ENCODE assay signal across 1 cellular context in the genomic region with DNA sequence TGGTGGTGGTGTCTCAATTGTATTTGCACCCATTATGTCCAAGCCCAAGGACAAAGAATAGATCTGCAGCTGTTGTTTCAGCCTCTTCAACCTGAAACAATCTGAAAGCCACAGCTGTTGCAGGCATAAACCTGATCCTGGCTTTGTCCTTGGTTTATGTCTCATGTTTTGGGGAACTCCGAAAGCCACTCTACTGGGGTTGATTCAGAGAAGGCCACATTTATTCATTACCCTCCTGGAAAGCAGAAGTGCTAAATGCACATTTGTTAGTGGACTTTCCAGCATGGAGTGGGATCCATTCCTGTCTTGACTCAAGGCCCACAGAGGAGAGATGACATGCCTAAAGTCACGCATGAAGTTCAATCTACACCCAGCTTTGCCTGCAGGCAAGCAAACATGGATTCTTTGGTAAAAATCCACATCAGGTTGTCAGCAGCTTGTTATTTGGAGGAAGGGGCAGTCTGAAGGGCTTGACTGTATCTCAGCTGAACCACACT.
TF ChIP-seq lines count a peak whose summit lies in the region.

No MANE protein-coding gene starts in this region.

TF ChIP-seq in GM12878, 131 proteins besides CTCF, POLR2A, EP300 and RAD21 (continues in another document):
- TF ChIP-seq SUZ12 (IDR thresholded peaks at IDR 0.05; ENCODE audit: unreplicated experiment), result no peak
- no peak for TF ChIP-seq RBBP5 (conservative IDR thresholded peaks at IDR 0.05)
- TF ChIP-seq, protein P1, sequence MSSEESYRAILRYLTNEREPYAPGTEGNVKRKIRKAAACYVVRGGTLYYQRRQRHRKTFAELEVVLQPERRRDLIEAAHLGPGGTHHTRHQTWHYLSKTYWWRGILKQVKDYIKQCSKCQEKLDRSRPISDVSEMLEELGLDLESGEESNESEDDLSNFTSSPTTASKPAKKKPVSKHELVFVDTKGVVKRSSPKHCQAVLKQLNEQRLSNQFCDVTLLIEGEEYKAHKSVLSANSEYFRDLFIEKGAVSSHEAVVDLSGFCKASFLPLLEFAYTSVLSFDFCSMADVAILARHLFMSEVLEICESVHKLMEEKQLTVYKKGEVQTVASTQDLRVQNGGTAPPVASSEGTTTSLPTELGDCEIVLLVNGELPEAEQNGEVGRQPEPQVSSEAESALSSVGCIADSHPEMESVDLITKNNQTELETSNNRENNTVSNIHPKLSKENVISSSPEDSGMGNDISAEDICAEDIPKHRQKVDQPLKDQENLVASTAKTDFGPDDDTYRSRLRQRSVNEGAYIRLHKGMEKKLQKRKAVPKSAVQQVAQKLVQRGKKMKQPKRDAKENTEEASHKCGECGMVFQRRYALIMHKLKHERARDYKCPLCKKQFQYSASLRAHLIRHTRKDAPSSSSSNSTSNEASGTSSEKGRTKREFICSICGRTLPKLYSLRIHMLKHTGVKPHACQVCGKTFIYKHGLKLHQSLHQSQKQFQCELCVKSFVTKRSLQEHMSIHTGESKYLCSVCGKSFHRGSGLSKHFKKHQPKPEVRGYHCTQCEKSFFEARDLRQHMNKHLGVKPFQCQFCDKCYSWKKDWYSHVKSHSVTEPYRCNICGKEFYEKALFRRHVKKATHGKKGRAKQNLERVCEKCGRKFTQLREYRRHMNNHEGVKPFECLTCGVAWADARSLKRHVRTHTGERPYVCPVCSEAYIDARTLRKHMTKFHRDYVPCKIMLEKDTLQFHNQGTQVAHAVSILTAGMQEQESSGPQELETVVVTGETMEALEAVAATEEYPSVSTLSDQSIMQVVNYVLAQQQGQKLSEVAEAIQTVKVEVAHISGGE (CRISPR knock-in tag; IDR thresholded peaks at IDR 0.05), result no peak
- peak; percentile 94 for TF ChIP-seq DPF2 (IDR thresholded peaks at IDR 0.05)
- no peak for TF ChIP-seq TAF1 (IDR thresholded peaks at IDR 0.05; ENCODE audit: borderline replicate concordance, low read depth, low read length)
- TF ChIP-seq CBX3 (IDR thresholded peaks at IDR 0.05; ENCODE audit: borderline replicate concordance, low read depth), result no peak
- peak; percentile 83; the same call in 1 of the 2 replicates for TF ChIP-seq CBX5 (IDR thresholded peaks at IDR 0.05; ENCODE audit: low read depth)
- TF ChIP-seq, protein P2, sequence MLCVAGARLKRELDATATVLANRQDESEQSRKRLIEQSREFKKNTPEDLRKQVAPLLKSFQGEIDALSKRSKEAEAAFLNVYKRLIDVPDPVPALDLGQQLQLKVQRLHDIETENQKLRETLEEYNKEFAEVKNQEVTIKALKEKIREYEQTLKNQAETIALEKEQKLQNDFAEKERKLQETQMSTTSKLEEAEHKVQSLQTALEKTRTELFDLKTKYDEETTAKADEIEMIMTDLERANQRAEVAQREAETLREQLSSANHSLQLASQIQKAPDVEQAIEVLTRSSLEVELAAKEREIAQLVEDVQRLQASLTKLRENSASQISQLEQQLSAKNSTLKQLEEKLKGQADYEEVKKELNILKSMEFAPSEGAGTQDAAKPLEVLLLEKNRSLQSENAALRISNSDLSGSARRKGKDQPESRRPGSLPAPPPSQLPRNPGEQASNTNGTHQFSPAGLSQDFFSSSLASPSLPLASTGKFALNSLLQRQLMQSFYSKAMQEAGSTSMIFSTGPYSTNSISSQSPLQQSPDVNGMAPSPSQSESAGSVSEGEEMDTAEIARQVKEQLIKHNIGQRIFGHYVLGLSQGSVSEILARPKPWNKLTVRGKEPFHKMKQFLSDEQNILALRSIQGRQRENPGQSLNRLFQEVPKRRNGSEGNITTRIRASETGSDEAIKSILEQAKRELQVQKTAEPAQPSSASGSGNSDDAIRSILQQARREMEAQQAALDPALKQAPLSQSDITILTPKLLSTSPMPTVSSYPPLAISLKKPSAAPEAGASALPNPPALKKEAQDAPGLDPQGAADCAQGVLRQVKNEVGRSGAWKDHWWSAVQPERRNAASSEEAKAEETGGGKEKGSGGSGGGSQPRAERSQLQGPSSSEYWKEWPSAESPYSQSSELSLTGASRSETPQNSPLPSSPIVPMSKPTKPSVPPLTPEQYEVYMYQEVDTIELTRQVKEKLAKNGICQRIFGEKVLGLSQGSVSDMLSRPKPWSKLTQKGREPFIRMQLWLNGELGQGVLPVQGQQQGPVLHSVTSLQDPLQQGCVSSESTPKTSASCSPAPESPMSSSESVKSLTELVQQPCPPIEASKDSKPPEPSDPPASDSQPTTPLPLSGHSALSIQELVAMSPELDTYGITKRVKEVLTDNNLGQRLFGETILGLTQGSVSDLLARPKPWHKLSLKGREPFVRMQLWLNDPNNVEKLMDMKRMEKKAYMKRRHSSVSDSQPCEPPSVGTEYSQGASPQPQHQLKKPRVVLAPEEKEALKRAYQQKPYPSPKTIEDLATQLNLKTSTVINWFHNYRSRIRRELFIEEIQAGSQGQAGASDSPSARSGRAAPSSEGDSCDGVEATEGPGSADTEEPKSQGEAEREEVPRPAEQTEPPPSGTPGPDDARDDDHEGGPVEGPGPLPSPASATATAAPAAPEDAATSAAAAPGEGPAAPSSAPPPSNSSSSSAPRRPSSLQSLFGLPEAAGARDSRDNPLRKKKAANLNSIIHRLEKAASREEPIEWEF (IDR thresholded peaks at IDR 0.05; ENCODE audit: insufficient replicate concordance, low read depth, low read length), result no peak
- TF ChIP-seq, protein P3, sequence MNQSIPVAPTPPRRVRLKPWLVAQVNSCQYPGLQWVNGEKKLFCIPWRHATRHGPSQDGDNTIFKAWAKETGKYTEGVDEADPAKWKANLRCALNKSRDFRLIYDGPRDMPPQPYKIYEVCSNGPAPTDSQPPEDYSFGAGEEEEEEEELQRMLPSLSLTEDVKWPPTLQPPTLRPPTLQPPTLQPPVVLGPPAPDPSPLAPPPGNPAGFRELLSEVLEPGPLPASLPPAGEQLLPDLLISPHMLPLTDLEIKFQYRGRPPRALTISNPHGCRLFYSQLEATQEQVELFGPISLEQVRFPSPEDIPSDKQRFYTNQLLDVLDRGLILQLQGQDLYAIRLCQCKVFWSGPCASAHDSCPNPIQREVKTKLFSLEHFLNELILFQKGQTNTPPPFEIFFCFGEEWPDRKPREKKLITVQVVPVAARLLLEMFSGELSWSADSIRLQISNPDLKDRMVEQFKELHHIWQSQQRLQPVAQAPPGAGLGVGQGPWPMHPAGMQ (IDR thresholded peaks at IDR 0.05; ENCODE audit: borderline replicate concordance), result no peak
- TF ChIP-seq, protein P4, sequence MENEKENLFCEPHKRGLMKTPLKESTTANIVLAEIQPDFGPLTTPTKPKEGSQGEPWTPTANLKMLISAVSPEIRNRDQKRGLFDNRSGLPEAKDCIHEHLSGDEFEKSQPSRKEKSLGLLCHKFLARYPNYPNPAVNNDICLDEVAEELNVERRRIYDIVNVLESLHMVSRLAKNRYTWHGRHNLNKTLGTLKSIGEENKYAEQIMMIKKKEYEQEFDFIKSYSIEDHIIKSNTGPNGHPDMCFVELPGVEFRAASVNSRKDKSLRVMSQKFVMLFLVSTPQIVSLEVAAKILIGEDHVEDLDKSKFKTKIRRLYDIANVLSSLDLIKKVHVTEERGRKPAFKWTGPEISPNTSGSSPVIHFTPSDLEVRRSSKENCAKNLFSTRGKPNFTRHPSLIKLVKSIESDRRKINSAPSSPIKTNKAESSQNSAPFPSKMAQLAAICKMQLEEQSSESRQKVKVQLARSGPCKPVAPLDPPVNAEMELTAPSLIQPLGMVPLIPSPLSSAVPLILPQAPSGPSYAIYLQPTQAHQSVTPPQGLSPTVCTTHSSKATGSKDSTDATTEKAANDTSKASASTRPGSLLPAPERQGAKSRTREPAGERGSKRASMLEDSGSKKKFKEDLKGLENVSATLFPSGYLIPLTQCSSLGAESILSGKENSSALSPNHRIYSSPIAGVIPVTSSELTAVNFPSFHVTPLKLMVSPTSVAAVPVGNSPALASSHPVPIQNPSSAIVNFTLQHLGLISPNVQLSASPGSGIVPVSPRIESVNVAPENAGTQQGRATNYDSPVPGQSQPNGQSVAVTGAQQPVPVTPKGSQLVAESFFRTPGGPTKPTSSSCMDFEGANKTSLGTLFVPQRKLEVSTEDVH (IDR thresholded peaks at IDR 0.05; ENCODE audit: low read depth, partially characterized antibody), result no peak
- TF ChIP-seq TCF12 (IDR thresholded peaks at IDR 0.05; ENCODE audit: low read depth, low read length), result peak; percentile 96
- TF ChIP-seq ASH2L (IDR thresholded peaks at IDR 0.05; ENCODE audit: borderline replicate concordance, low read depth), result no peak
- peak; percentile 98 for TF ChIP-seq BCL11A (IDR thresholded peaks at IDR 0.05; ENCODE audit: low read depth, low read length)
- no peak for TF ChIP-seq FOXK2 (IDR thresholded peaks at IDR 0.05)
- TF ChIP-seq RUNX3 (IDR thresholded peaks at IDR 0.05; ENCODE audit: low read length), result peak; percentile 94
- TF ChIP-seq, protein P5, sequence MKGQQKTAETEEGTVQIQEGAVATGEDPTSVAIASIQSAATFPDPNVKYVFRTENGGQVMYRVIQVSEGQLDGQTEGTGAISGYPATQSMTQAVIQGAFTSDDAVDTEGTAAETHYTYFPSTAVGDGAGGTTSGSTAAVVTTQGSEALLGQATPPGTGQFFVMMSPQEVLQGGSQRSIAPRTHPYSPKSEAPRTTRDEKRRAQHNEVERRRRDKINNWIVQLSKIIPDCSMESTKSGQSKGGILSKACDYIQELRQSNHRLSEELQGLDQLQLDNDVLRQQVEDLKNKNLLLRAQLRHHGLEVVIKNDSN (IDR thresholded peaks at IDR 0.05; ENCODE audit: borderline replicate concordance, extremely low read length, insufficient read depth, low read depth, low read length), result no peak
- TF ChIP-seq ESRRA (IDR thresholded peaks at IDR 0.05; ENCODE audit: low read length), result no peak
- TF ChIP-seq, protein P6, sequence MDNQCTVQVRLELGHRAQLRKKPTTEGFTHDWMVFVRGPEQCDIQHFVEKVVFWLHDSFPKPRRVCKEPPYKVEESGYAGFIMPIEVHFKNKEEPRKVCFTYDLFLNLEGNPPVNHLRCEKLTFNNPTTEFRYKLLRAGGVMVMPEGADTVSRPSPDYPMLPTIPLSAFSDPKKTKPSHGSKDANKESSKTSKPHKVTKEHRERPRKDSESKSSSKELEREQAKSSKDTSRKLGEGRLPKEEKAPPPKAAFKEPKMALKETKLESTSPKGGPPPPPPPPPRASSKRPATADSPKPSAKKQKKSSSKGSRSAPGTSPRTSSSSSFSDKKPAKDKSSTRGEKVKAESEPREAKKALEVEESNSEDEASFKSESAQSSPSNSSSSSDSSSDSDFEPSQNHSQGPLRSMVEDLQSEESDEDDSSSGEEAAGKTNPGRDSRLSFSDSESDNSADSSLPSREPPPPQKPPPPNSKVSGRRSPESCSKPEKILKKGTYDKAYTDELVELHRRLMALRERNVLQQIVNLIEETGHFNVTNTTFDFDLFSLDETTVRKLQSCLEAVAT (IDR thresholded peaks at IDR 0.05), result no peak; the same call in none of the 2 replicates
- TF ChIP-seq, protein P7, sequence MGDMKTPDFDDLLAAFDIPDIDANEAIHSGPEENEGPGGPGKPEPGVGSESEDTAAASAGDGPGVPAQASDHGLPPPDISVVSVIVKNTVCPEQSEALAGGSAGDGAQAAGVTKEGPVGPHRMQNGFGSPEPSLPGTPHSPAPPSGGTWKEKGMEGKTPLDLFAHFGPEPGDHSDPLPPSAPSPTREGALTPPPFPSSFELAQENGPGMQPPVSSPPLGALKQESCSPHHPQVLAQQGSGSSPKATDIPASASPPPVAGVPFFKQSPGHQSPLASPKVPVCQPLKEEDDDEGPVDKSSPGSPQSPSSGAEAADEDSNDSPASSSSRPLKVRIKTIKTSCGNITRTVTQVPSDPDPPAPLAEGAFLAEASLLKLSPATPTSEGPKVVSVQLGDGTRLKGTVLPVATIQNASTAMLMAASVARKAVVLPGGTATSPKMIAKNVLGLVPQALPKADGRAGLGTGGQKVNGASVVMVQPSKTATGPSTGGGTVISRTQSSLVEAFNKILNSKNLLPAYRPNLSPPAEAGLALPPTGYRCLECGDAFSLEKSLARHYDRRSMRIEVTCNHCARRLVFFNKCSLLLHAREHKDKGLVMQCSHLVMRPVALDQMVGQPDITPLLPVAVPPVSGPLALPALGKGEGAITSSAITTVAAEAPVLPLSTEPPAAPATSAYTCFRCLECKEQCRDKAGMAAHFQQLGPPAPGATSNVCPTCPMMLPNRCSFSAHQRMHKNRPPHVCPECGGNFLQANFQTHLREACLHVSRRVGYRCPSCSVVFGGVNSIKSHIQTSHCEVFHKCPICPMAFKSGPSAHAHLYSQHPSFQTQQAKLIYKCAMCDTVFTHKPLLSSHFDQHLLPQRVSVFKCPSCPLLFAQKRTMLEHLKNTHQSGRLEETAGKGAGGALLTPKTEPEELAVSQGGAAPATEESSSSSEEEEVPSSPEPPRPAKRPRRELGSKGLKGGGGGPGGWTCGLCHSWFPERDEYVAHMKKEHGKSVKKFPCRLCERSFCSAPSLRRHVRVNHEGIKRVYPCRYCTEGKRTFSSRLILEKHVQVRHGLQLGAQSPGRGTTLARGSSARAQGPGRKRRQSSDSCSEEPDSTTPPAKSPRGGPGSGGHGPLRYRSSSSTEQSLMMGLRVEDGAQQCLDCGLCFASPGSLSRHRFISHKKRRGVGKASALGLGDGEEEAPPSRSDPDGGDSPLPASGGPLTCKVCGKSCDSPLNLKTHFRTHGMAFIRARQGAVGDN (IDR thresholded peaks at IDR 0.05), result peak; percentile 64
- no peak for TF ChIP-seq SREBF1 (IDR thresholded peaks at IDR 0.05; ENCODE audit: low read length)
- peak; percentile 59 for TF ChIP-seq CREB1 (IDR thresholded peaks at IDR 0.05; ENCODE audit: low read depth)
- TF ChIP-seq RELA (IDR thresholded peaks at IDR 0.05; ENCODE audit: borderline replicate concordance, partially characterized antibody), result no peak
- no peak for TF ChIP-seq MYC (IDR thresholded peaks at IDR 0.05; ENCODE audit: insufficient read depth, insufficient read length, insufficient replicate concordance, low read length, severe bottlenecking)
- peak; percentile 56 for TF ChIP-seq MEF2B (IDR thresholded peaks at IDR 0.05; ENCODE audit: partially characterized antibody, poor library complexity, severe bottlenecking)
- peak; percentile 95 for TF ChIP-seq JUNB (IDR thresholded peaks at IDR 0.05)
- no peak for TF ChIP-seq ZZZ3 (IDR thresholded peaks at IDR 0.05; ENCODE audit: control insufficient read depth, insufficient read length, low read depth)
- TF ChIP-seq CHD2 (IDR thresholded peaks at IDR 0.05; ENCODE audit: borderline replicate concordance, low read depth, low read length), result no peak
- TF ChIP-seq TBL1XR1 (IDR thresholded peaks at IDR 0.05; ENCODE audit: low read depth, low read length), result no peak
- peak; percentile 82; the same call in 1 of the 3 replicates for TF ChIP-seq POU2F2 (IDR thresholded peaks at IDR 0.05; ENCODE audit: borderline replicate concordance, low read depth, low read length)
- TF ChIP-seq CBFB (IDR thresholded peaks at IDR 0.05; ENCODE audit: low read depth), result peak; percentile 62; the same call in 1 of the 2 replicates
- TF ChIP-seq BRCA1 (IDR thresholded peaks at IDR 0.05; ENCODE audit: low read depth, low read length), result no peak
- TF ChIP-seq SMC3 (IDR thresholded peaks at IDR 0.05; ENCODE audit: borderline replicate concordance, low read length), result peak; percentile 12; the same call in 1 of the 2 replicates
- no peak for TF ChIP-seq NFYA (IDR thresholded peaks at IDR 0.05; ENCODE audit: borderline replicate concordance, low read depth, low read length)
- no peak for TF ChIP-seq FOS (IDR thresholded peaks at IDR 0.05; ENCODE audit: borderline replicate concordance, extremely low read depth, insufficient read length)
- TF ChIP-seq YY1 (IDR thresholded peaks at IDR 0.05; ENCODE audit: low read depth, low read length), result peak; percentile 70; the same call in 1 of the 2 replicates
- TF ChIP-seq ZNF384 (IDR thresholded peaks at IDR 0.05; ENCODE audit: borderline replicate concordance, low read depth, low read length), result no peak
- TF ChIP-seq NFIC (IDR thresholded peaks at IDR 0.05; ENCODE audit: low read depth, low read length), result peak; percentile 99
- no peak for TF ChIP-seq SIN3A (IDR thresholded peaks at IDR 0.05; ENCODE audit: low read depth, low read length)
- TF ChIP-seq ZNF207 (IDR thresholded peaks at IDR 0.05; ENCODE audit: borderline replicate concordance), result no peak
